22 cellular contexts compared by ENCODE assay signal in genomic region chr6:98530732-98531131, GRCh38.
A peak's percentile ranks its signal among the peaks of the same experiment; 100 is the strongest.
DNase-seq lines count a peak whose midpoint lies in the region; ATAC-seq and TF ChIP-seq lines count a peak whose summit lies in the region.
"Had no signal": no experiment of that assay in that cellular context is flagged by ENCODE, and none has a peak within 500 bp of the region (broad histone marks: within the 10 kb centered on the region; RNA-seq: fewer than 3 reads in every experiment).

No MANE protein-coding gene starts in this region.

- no peak overlapping the region for H3K23ac ChIP-seq in neuronal stem cell (ENCODE audit: low read depth, low read length, poor library complexity)

- no TSS peak for BruUV-seq in mammary epithelial cell (replicated peaks; lab: Mats Ljungman, UMichigan)

- H2BK12ac ChIP-seq in neuronal stem cell (ENCODE audit: low read length) = no peak overlapping the region

- H3K4me2 ChIP-seq in mammary epithelial cell (ENCODE audit: insufficient read depth, low read depth, low read length) = no peak overlapping the region
- no peak overlapping the region for H3K4me2 ChIP-seq in neuronal stem cell (ENCODE audit: insufficient read depth, low read length, poor library complexity, severe bottlenecking)
- H3K4me2 ChIP-seq: BLaER1 treated with 17β-estradiol and CSF1 and Interleukin-3, amounts not matched to agents 10 nM and 100 nM; GM23338 had no signal

- H3K4me1 Mint-ChIP-seq in progenitor cell of endocrine pancreas (ENCODE audit: low read depth) (peaks cover 7% of the 10 kb centered on the region), WTC11 (peaks cover 11% of the 10 kb centered on the region)
- H3K4me1 Mint-ChIP-seq: CD14-positive monocyte; CD8-positive, alpha-beta memory T cell had no signal

- H2BK15ac ChIP-seq in neuronal stem cell (ENCODE audit: low read length) = no peak overlapping the region

- H3K36me3 ChIP-seq in mammary epithelial cell (ENCODE audit: insufficient read depth, low read length) (no peaks in the 10 kb centered on the region), breast epithelium (no peaks in the 10 kb centered on the region), neuronal stem cell (replicated peaks in 1 of 2; ENCODE audit: control insufficient read depth in 2 of 2, insufficient read depth in 2 of 2, low read length in 2 of 2) (no peaks in the 10 kb centered on the region)
- H3K36me3 ChIP-seq: BE2C; BLaER1 treated with 17β-estradiol and CSF1 and Interleukin-3, amounts not matched to agents 10 nM and 100 nM had no signal

- in situ Hi-C loops in mammary epithelial cell (cut with MboI; ENCODE audit: low sequenced_read_pairs in 2 of 2) = no loop called here

- dilution Hi-C loops in mammary epithelial cell (cut with HindIII; ENCODE audit: low sequenced_read_pairs) = no loop called here

- WGBS in mammary epithelial cell (ENCODE audit: low coverage, missing lambda C conversion rate) = 18% methylated on average over 3 of the region's 5 CpGs
- no CpG with 5 or more reads among the region's 5 CpGs for WGBS in neuronal stem cell (ENCODE audit: extremely low coverage in 2 of 2, insufficient read length in 2 of 2, insufficient replicate concordance in 1 of 2), 2 donors

- peak overlapping the region; percentile 6 for H2AK5ac ChIP-seq in neuronal stem cell (ENCODE audit: low read depth, low read length)

- no peak for ATAC-seq in WTC11
- no peak for ATAC-seq in esophagus mucosa
- ATAC-seq: GM12878, GM23338, HCT116 had no signal

- peak; percentile 0 for DNase-seq in mammary epithelial cell
- DNase-seq in breast epithelium (ENCODE audit: low spot score in 2 of 2) = no peak
- DNase-seq in dorsolateral prefrontal cortex = peak in 7 of 10 donors; percentile 19 to 54 (median 43)
- DNase-seq in neuronal stem cell (ENCODE audit: low spot score) = no peak
- no peak for DNase-seq in progenitor cell of endocrine pancreas (ENCODE audit: low spot score, unreplicated experiment)
- DNase-seq in WTC11 (ENCODE audit: low spot score) = no peak
- no peak for DNase-seq in HUDEP-2 (lab: John Stamatoyannopoulos, UW; ENCODE audit: unreplicated experiment in 76 of 76)
- DNase-seq: BE2C; CD4-positive, alpha-beta T cell; CD8-positive, alpha-beta memory T cell; DMS 273 treated with DMSO at 0.1 percent for 48 hours; DMS79; EL; GDM1; H9 had no signal

- CTCF ChIA-PET in mammary epithelial cell (lab: Charles Lee; ENCODE audit: low non-redundant PET) = no interaction called here
- CTCF ChIA-PET in WTC11 (lab: Charles Lee) = no interaction called here

- no peaks in the 10 kb centered on the region for H3K9me3 ChIP-seq in mammary epithelial cell (replicated peaks; ENCODE audit: insufficient read depth, low read length)
- peaks cover 4 to 9% of the 10 kb centered on the region in 2 donors for H3K9me3 ChIP-seq in breast epithelium
- H3K9me3 ChIP-seq in neuronal stem cell (replicated peaks in 1 of 2; ENCODE audit: control insufficient read depth in 2 of 2, insufficient read depth in 1 of 2, low read depth in 1 of 2, low read length in 2 of 2) = peaks cover 4 to 27% of the 10 kb centered on the region in 2 donors
- H3K9me3 ChIP-seq: BE2C had no signal

- no peak overlapping the region for H3K27ac Mint-ChIP-seq in progenitor cell of endocrine pancreas
- no peak overlapping the region for H3K27ac Mint-ChIP-seq in WTC11
- H3K27ac Mint-ChIP-seq: CD14-positive monocyte; CD4-positive, alpha-beta T cell; CD8-positive, alpha-beta memory T cell; GM23338; H9 had no signal

- H3K9ac ChIP-seq in mammary epithelial cell (ENCODE audit: insufficient read depth, low read length) (no peak overlapping the region), neuronal stem cell (ENCODE audit: low read depth, low read length, poor library complexity) (no peak overlapping the region)
- H3K9ac ChIP-seq: BLaER1 treated with 17β-estradiol and CSF1 and Interleukin-3, amounts not matched to agents 10 nM and 100 nM had no signal

- no peak overlapping the region for H4K8ac ChIP-seq in neuronal stem cell (ENCODE audit: low read depth, low read length)

- no peaks in the 10 kb centered on the region for H4K20me1 ChIP-seq in mammary epithelial cell (ENCODE audit: insufficient read depth, low read length)
- H4K20me1 ChIP-seq: BLaER1 treated with 17β-estradiol and CSF1 and Interleukin-3, amounts not matched to agents 10 nM and 100 nM had no signal

- no peak for TF ChIP-seq POLR2A in breast epithelium (IDR thresholded peaks at IDR 0.05)

- H2BK5ac ChIP-seq in neuronal stem cell (ENCODE audit: low read length) = no peak overlapping the region

- POLR2A ChIA-PET in WTC11 (lab: Charles Lee) = no interaction called here

- H2BK120ac ChIP-seq in neuronal stem cell (ENCODE audit: low read depth, low read length) = no peak overlapping the region

- no peak overlapping the region for H3K14ac ChIP-seq in neuronal stem cell (ENCODE audit: low read length)

- no peak overlapping the region for H4K91ac ChIP-seq in neuronal stem cell (ENCODE audit: low read depth, low read length, poor library complexity)

- H3K18ac ChIP-seq in neuronal stem cell (ENCODE audit: low read length) = peak overlapping the region; percentile 40

- no peak overlapping the region for H3K4me3 ChIP-seq in mammary epithelial cell (replicated peaks in 1 of 3; ENCODE audit: insufficient read depth in 1 of 3, low read depth in 2 of 3, low read length in 3 of 3)
- no peak overlapping the region for H3K4me3 ChIP-seq in breast epithelium
- peak overlapping the region in 11 of 59 donors; percentile 2 to 40 (median 11) for H3K4me3 ChIP-seq in dorsolateral prefrontal cortex
- H3K4me3 ChIP-seq in neuronal stem cell (ENCODE audit: low read length in 2 of 2) = no peak overlapping the region
- H3K4me3 ChIP-seq: BLaER1 treated with 17β-estradiol and CSF1 and Interleukin-3, amounts not matched to agents 10 nM and 100 nM; GM12878; GM23338 had no signal

- H3K36me3 Mint-ChIP-seq in progenitor cell of endocrine pancreas (ENCODE audit: insufficient read depth) (no peaks in the 10 kb centered on the region), WTC11 (no peaks in the 10 kb centered on the region; the same call in 1 of the 2 replicates)
- H3K36me3 Mint-ChIP-seq: CD14-positive monocyte; CD8-positive, alpha-beta memory T cell had no signal

- H2AFZ ChIP-seq in mammary epithelial cell (ENCODE audit: low read depth, low read length) = no peak overlapping the region
- no peak overlapping the region for H2AFZ ChIP-seq in neuronal stem cell (ENCODE audit: low read length)
- H2AFZ ChIP-seq: GM23338 had no signal

- H3K9me3 Mint-ChIP-seq in progenitor cell of endocrine pancreas (ENCODE audit: low read depth) (no peaks in the 10 kb centered on the region), WTC11 (peaks cover 23% of the 10 kb centered on the region)

- H3K4me1 ChIP-seq in mammary epithelial cell (ENCODE audit: insufficient read depth, low read length) (no peaks in the 10 kb centered on the region), breast epithelium (no peaks in the 10 kb centered on the region), neuronal stem cell (ENCODE audit: control insufficient read depth in 2 of 2, insufficient read depth in 1 of 2, low read depth in 1 of 2, low read length in 2 of 2) (peaks cover 3 to 4% of the 10 kb centered on the region in 2 donors)
- H3K4me1 ChIP-seq: BLaER1 treated with 17β-estradiol and CSF1 and Interleukin-3, amounts not matched to agents 10 nM and 100 nM had no signal

- intact Hi-C loops in mammary epithelial cell (cut with micrococcal nuclease) = no loop called here
- intact Hi-C loops in breast epithelium (cut with DNase I; ENCODE audit: low total_unique reads) = loop anchor here (5.0 kb wide), 1 partner anchor 83 kb away; no protein-coding TSS in a partner anchor
- intact Hi-C loops in dorsolateral prefrontal cortex (cut with DNase I) = loop anchor here in 1 of 2 donors (10.0 kb wide), 1 partner anchor 304 kb away; the partner anchor contains the start of gene POU3F2

- H3K27ac ChIP-seq in mammary epithelial cell (ENCODE audit: insufficient read depth, low read depth, low read length) = no peak overlapping the region
- H3K27ac ChIP-seq in breast epithelium = no peak overlapping the region
- H3K27ac ChIP-seq in dorsolateral prefrontal cortex = peak overlapping the region in 1 of 59 donors; percentile 8
- no peak overlapping the region for H3K27ac ChIP-seq in neuronal stem cell (replicated peaks; ENCODE audit: low read length)
- H3K27ac ChIP-seq: 22Rv1; BLaER1 treated with 17β-estradiol and CSF1 and Interleukin-3, amounts not matched to agents 10 nM and 100 nM had no signal

- H3K4me3 Mint-ChIP-seq in progenitor cell of endocrine pancreas (ENCODE audit: low read depth) (no peak overlapping the region), WTC11 (no peak overlapping the region)
- H3K4me3 Mint-ChIP-seq: CD14-positive monocyte; CD4-positive, alpha-beta T cell; CD8-positive, alpha-beta memory T cell; GM23338; H9 had no signal

- no peaks in the 10 kb centered on the region for H3K79me2 ChIP-seq in mammary epithelial cell (ENCODE audit: insufficient read depth, low read length)

- TF ChIP-seq CTCF in mammary epithelial cell (conservative IDR thresholded peaks at IDR 0.05 in 1 of 2, IDR thresholded peaks at IDR 0.05 in 1 of 2; ENCODE audit: extremely low read depth in 1 of 2, insufficient read depth in 1 of 2, low read depth in 1 of 2, low read length in 2 of 2) (no peak), breast epithelium (IDR thresholded peaks at IDR 0.05) (no peak), dorsolateral prefrontal cortex (IDR thresholded peaks at IDR 0.05 in 54 of 56, conservative IDR thresholded peaks at IDR 0.05 in 2 of 56; ENCODE audit: low read depth in 1 of 56, partially characterized antibody in 56 of 56) (no peak), progenitor cell of endocrine pancreas (IDR thresholded peaks at IDR 0.05; ENCODE audit: unreplicated experiment) (no peak), WTC11 (IDR thresholded peaks at IDR 0.05) (no peak)

- H3K79me1 ChIP-seq in neuronal stem cell (ENCODE audit: low read depth, low read length) = no peaks in the 10 kb centered on the region

- no peak overlapping the region for H3K4ac ChIP-seq in neuronal stem cell (ENCODE audit: low read length)

- H3K27me3 Mint-ChIP-seq in progenitor cell of endocrine pancreas (peaks cover 4% of the 10 kb centered on the region), WTC11 (ENCODE audit: low read depth) (peaks cover 36% of the 10 kb centered on the region)
- H3K27me3 Mint-ChIP-seq: CD4-positive, alpha-beta T cell had no signal

- H3K27me3 ChIP-seq in mammary epithelial cell (ENCODE audit: insufficient read depth, low read length) = no peaks in the 10 kb centered on the region
- no peaks in the 10 kb centered on the region for H3K27me3 ChIP-seq in breast epithelium
- H3K27me3 ChIP-seq in dorsolateral prefrontal cortex = no peaks in the 10 kb centered on the region
- H3K27me3 ChIP-seq in neuronal stem cell (ENCODE audit: control insufficient read depth in 3 of 3, insufficient read depth in 3 of 3, low read depth in 1 of 3, low read length in 3 of 3) = no peaks in the 10 kb centered on the region
- H3K27me3 ChIP-seq: BE2C; BLaER1 treated with 17β-estradiol and CSF1 and Interleukin-3, amounts not matched to agents 10 nM and 100 nM had no signal

Comparison
In these comparisons a context has a peak if more than half of its experiments do, and no peak if none do; other contexts are left out.
1. DNase-seq: peak in mammary epithelial cell (single experiment) and dorsolateral prefrontal cortex (7 of 10); none in breast epithelium (0 of 2), neuronal stem cell (single experiment), progenitor cell of endocrine pancreas (single experiment), WTC11 (single experiment) and HUDEP-2 (0 of 76).